Comparison of ENCODE assay signal across 21 cellular contexts in genomic region chr2:148702475-148702874, GRCh38. TPM values are rescaled to one million over a fixed set of nuclear protein-coding genes. Genes with fewer than 3 reads are reported as not detected.
DNase-seq lines count a peak whose midpoint lies in the region; ATAC-seq, FAIRE-seq and TF ChIP-seq lines count a peak whose summit lies in the region.
"Had no signal": no experiment of that assay in that cellular context is flagged by ENCODE, and none has a peak within 500 bp of the region (broad histone marks: within the 10 kb centered on the region; RNA-seq: fewer than 3 reads in every experiment).

No MANE protein-coding gene starts in this region.

- SMC1A ChIA-PET in GM12878 (lab: Charles Lee; ENCODE audit: uncharacterized antibody, unreplicated experiment), result interaction anchor here (0.9 to 1.7 kb wide), 3 partner anchors 11 to 484 kb away, joined by 3 to 7 read pairs (median 3); no protein-coding TSS in a partner anchor

- FAIRE-seq in GM12892 (lab: Jason Lieb, UNC) (peak; percentile 5), GM12878 (lab: Jason Lieb, UNC) (no peak)

- CTCF ChIA-PET in activated CD4-positive, alpha-beta memory T cell treated with anti-CD3 and anti-CD28 coated beads for 36 hours (lab: Charles Lee), result interaction anchor here (1.2 kb wide), 1 partner anchor 49 kb away, joined by 5 read pairs; no protein-coding TSS in a partner anchor
- CTCF ChIA-PET in activated CD4-positive, alpha-beta memory T cell treated with anti-CD3 and anti-CD28 coated beads, Interleukin-2, amount 10 ng/mL, durations not matched to agents 7 days and 5 days (lab: Charles Lee), result interaction anchor here (0.7 to 1.0 kb wide), 2 partner anchors 39 to 315 kb away, joined by 3 read pairs; no protein-coding TSS in a partner anchor
- CTCF ChIA-PET in GM12878 (lab: Yijun Ruan, JAX), result interaction anchor here (1.0 kb wide), 1 partner anchor 17 kb away, joined by 3 read pairs; no protein-coding TSS in a partner anchor
- CTCF ChIA-PET in RWPE1 (lab: Yijun Ruan, JAX), result no interaction called here

- H3K27me3 ChIP-seq in GM12878 (replicated peaks in 1 of 2; ENCODE audit: control insufficient read depth in 2 of 2, insufficient read depth in 2 of 2, low read length in 1 of 2), result no peaks in the 10 kb centered on the region
- no peaks in the 10 kb centered on the region for H3K27me3 ChIP-seq in endodermal cell (ENCODE audit: control insufficient read depth, insufficient read depth, low read length, poor library complexity, severe bottlenecking)
- H3K27me3 ChIP-seq: SJCRH30 had no signal

- peak overlapping the region; percentile 33 for H3K27ac Mint-ChIP-seq in activated CD4-positive, alpha-beta memory T cell treated with anti-CD3 and anti-CD28 coated beads for 36 hours
- no peak overlapping the region for H3K27ac Mint-ChIP-seq in activated CD4-positive, alpha-beta memory T cell treated with anti-CD3 and anti-CD28 coated beads, Interleukin-2, amount 10 ng/mL, durations not matched to agents 7 days and 5 days
- H3K27ac Mint-ChIP-seq in endodermal cell, result no peak overlapping the region

- WGBS in GM12878 (ENCODE audit: insufficient coverage, insufficient replicate concordance, low lambda C conversion rate, missing lambda C conversion rate), result 25% methylated on average over 1 of the region's 1 CpG
- WGBS in endodermal cell (ENCODE audit: insufficient coverage in 1 of 2, insufficient read length in 1 of 2), 2 experiments, result 94 to 100% methylated on average over 1 of the region's 1 CpG

- BruUV-seq in GM12878 (replicated peaks; lab: Mats Ljungman, UMichigan), result TSS peak; percentile 4

- intact Hi-C loops in activated CD4-positive, alpha-beta memory T cell treated with anti-CD3 and anti-CD28 coated beads for 36 hours (cut with micrococcal nuclease), result loop anchor here (2.0 kb wide), 1 partner anchor 24 kb away; no protein-coding TSS in a partner anchor
- intact Hi-C loops in GM12878 (cut with micrococcal nuclease; ENCODE audit: unreplicated experiment), result no loop called here

- no peak overlapping the region for H3K4me3 Mint-ChIP-seq in activated CD4-positive, alpha-beta memory T cell treated with anti-CD3 and anti-CD28 coated beads for 36 hours
- H3K4me3 Mint-ChIP-seq in activated CD4-positive, alpha-beta memory T cell treated with anti-CD3 and anti-CD28 coated beads, Interleukin-2, amount 10 ng/mL, durations not matched to agents 7 days and 5 days, result no peak overlapping the region
- no peak overlapping the region for H3K4me3 Mint-ChIP-seq in endodermal cell
- H3K4me3 Mint-ChIP-seq: CD4-positive, alpha-beta memory T cell had no signal

- no peak for TF ChIP-seq CTCF in GM12878 (IDR thresholded peaks at IDR 0.05 in 2 of 3, conservative IDR thresholded peaks at IDR 0.05 in 1 of 3; ENCODE audit: control insufficient read depth in 2 of 3, extremely low read depth in 1 of 3, insufficient read depth in 1 of 3, low read depth in 3 of 3, low read length in 3 of 3)
- no peak for TF ChIP-seq CTCF in RWPE1 (conservative IDR thresholded peaks at IDR 0.05; ENCODE audit: low read depth)
- no peak for TF ChIP-seq CTCF in endodermal cell (conservative IDR thresholded peaks at IDR 0.05)

- POLR2A ChIA-PET in activated CD4-positive, alpha-beta memory T cell treated with anti-CD3 and anti-CD28 coated beads for 36 hours (lab: Charles Lee), result interaction anchor here (1.0 kb wide), 1 partner anchor 59 kb away, joined by 4 read pairs; no protein-coding TSS in a partner anchor
- POLR2A ChIA-PET in activated CD4-positive, alpha-beta memory T cell treated with anti-CD3 and anti-CD28 coated beads, Interleukin-2, amount 10 ng/mL, durations not matched to agents 7 days and 5 days (lab: Charles Lee), result no interaction called here
- POLR2A ChIA-PET in GM12878 (lab: Charles Lee) (no interaction called here), RWPE1 (lab: Yijun Ruan, JAX; ENCODE audit: low non-redundant PET) (no interaction called here)

- no peak overlapping the region for H3K27ac ChIP-seq in GM12878 (ENCODE audit: control insufficient read depth, insufficient read depth)
- H3K27ac ChIP-seq in RWPE1, result no peak overlapping the region
- H3K27ac ChIP-seq in endodermal cell (ENCODE audit: low read depth, low read length), result no peak overlapping the region
- H3K27ac ChIP-seq: HL-60, KMS-11, PC-9, SJCRH30 had no signal

- no peaks in the 10 kb centered on the region for H4K20me1 ChIP-seq in GM12878 (ENCODE audit: control insufficient read depth, insufficient read depth)

- in situ Hi-C loops in GM12878 (cut with MboI), result no loop called here

- H3K9ac ChIP-seq in GM12878 (ENCODE audit: control insufficient read depth, insufficient read depth, low read length) (no peak overlapping the region), endodermal cell (ENCODE audit: extremely low read depth, low read length, poor library complexity, severe bottlenecking) (no peak overlapping the region)
- H3K9ac ChIP-seq: KMS-11 had no signal

- no peak for TF ChIP-seq RAD21 in GM12878 (IDR thresholded peaks at IDR 0.05; ENCODE audit: insufficient read depth, low read depth, low read length)

- no peaks in the 10 kb centered on the region for H3K27me3 Mint-ChIP-seq in activated CD4-positive, alpha-beta memory T cell treated with anti-CD3 and anti-CD28 coated beads for 36 hours
- no peaks in the 10 kb centered on the region for H3K27me3 Mint-ChIP-seq in activated CD4-positive, alpha-beta memory T cell treated with anti-CD3 and anti-CD28 coated beads, Interleukin-2, amount 10 ng/mL, durations not matched to agents 7 days and 5 days
- H3K27me3 Mint-ChIP-seq in endodermal cell (ENCODE audit: insufficient read depth), result no peaks in the 10 kb centered on the region
- H3K27me3 Mint-ChIP-seq: CD4-positive, alpha-beta memory T cell had no signal

- H3K79me2 ChIP-seq in GM12878 (ENCODE audit: control insufficient read depth, insufficient read depth, low read length), result no peaks in the 10 kb centered on the region; the same call in none of the 2 replicates

- H3K4me3 ChIP-seq in GM12878 (no peak overlapping the region), endodermal cell (ENCODE audit: low read length) (no peak overlapping the region)
- H3K4me3 ChIP-seq: PC-9, SJCRH30 had no signal

- H2AFZ ChIP-seq in GM12878 (ENCODE audit: control insufficient read depth, low read depth, low read length), result no peak overlapping the region
- H2AFZ ChIP-seq: PC-9 had no signal

- no peak overlapping the region for H3K4me2 ChIP-seq in GM12878 (ENCODE audit: control insufficient read depth, insufficient read depth)
- H3K4me2 ChIP-seq: KMS-11, PC-9 had no signal

- no peak; the same call in 2 of the 3 replicates for ATAC-seq in GM12878

- no peak for DNase-seq in activated CD4-positive, alpha-beta memory T cell treated with anti-CD3 and anti-CD28 coated beads for 36 hours
- no peak for DNase-seq in activated CD4-positive, alpha-beta memory T cell treated with anti-CD3 and anti-CD28 coated beads, Interleukin-2, amount 10 ng/mL, durations not matched to agents 7 days and 5 days
- DNase-seq in GM12892 (ENCODE audit: insufficient read length) (no peak), M059J (ENCODE audit: low read depth) (peak; percentile 6), GM12878 (ENCODE audit: low read depth, low spot score) (no peak), RWPE1 (ENCODE audit: low spot score) (no peak), DMS 273 treated with DMSO at 0.1 percent for 48 hours (lab: John Stamatoyannopoulos, UW) (no peak), endodermal cell (no peak)
- DNase-seq: CD4-positive, alpha-beta memory T cell; DMS53; EL; NCI-H1048; NCI-H1436; NCI-H1930; NCI-H226; NCI-H524; NCI-H82; PC-9; SJCRH30 had no signal

- H3K9me3 ChIP-seq in GM12878 (replicated peaks; ENCODE audit: control insufficient read depth, insufficient read depth, low read length) (peaks cover 8% of the 10 kb centered on the region), endodermal cell (ENCODE audit: control insufficient read depth, low read length) (peaks cover 54% of the 10 kb centered on the region)

- RAD21 ChIA-PET in GM12878 (lab: Charles Lee; ENCODE audit: unreplicated experiment), result no interaction called here

- peaks cover 40% of the 10 kb centered on the region for H3K9me3 Mint-ChIP-seq in activated CD4-positive, alpha-beta memory T cell treated with anti-CD3 and anti-CD28 coated beads for 36 hours
- peaks cover 45% of the 10 kb centered on the region for H3K9me3 Mint-ChIP-seq in activated CD4-positive, alpha-beta memory T cell treated with anti-CD3 and anti-CD28 coated beads, Interleukin-2, amount 10 ng/mL, durations not matched to agents 7 days and 5 days
- peaks cover 53% of the 10 kb centered on the region for H3K9me3 Mint-ChIP-seq in endodermal cell

- H3K36me3 ChIP-seq in GM12878 (ENCODE audit: control insufficient read depth in 2 of 2, insufficient read depth in 2 of 2, low read length in 1 of 2) (peaks cover 0 to 3% of the 10 kb centered on the region in 2 experiments; a peak in 3 of 4 replicates), endodermal cell (ENCODE audit: control insufficient read depth, insufficient read depth, low read length) (peaks cover 52% of the 10 kb centered on the region)

- peaks cover 63% of the 10 kb centered on the region for H3K36me3 Mint-ChIP-seq in activated CD4-positive, alpha-beta memory T cell treated with anti-CD3 and anti-CD28 coated beads for 36 hours
- peaks cover 69% of the 10 kb centered on the region for H3K36me3 Mint-ChIP-seq in activated CD4-positive, alpha-beta memory T cell treated with anti-CD3 and anti-CD28 coated beads, Interleukin-2, amount 10 ng/mL, durations not matched to agents 7 days and 5 days (ENCODE audit: low read depth)
- peaks cover 83% of the 10 kb centered on the region for H3K36me3 Mint-ChIP-seq in endodermal cell (ENCODE audit: low read depth)

- peaks cover 26% of the 10 kb centered on the region for H3K4me1 Mint-ChIP-seq in activated CD4-positive, alpha-beta memory T cell treated with anti-CD3 and anti-CD28 coated beads for 36 hours (ENCODE audit: low read depth)
- peaks cover 2% of the 10 kb centered on the region for H3K4me1 Mint-ChIP-seq in activated CD4-positive, alpha-beta memory T cell treated with anti-CD3 and anti-CD28 coated beads, Interleukin-2, amount 10 ng/mL, durations not matched to agents 7 days and 5 days
- no peaks in the 10 kb centered on the region for H3K4me1 Mint-ChIP-seq in endodermal cell

- TF ChIP-seq POLR2A in GM12892 (IDR thresholded peaks at IDR 0.05; ENCODE audit: low read depth, low read length) (no peak), GM12878 (IDR thresholded peaks at IDR 0.05; ENCODE audit: low read depth, low read length) (no peak)

- no peak for TF ChIP-seq EP300 in GM12878 (IDR thresholded peaks at IDR 0.05; ENCODE audit: borderline replicate concordance in 1 of 2, control insufficient read depth in 1 of 2, low read depth in 2 of 2, low read length in 2 of 2)

- H3K4me1 ChIP-seq in GM12878 (ENCODE audit: control insufficient read depth, insufficient read depth, low read length) (no peaks in the 10 kb centered on the region), endodermal cell (ENCODE audit: control insufficient read depth, insufficient read depth, low read length) (no peaks in the 10 kb centered on the region)
- H3K4me1 ChIP-seq: SJCRH30 had no signal

RNA-seq across cellular contexts. Expression of gene EPC2, which starts 57.9 kb away (rescaled TPM):
- total RNA-seq in activated CD4-positive, alpha-beta memory T cell treated with anti-CD3 and anti-CD28 coated beads for 36 hours, result 10 to 100 TPM; 16.7 to 16.9 TPM
- total RNA-seq in activated CD4-positive, alpha-beta memory T cell treated with anti-CD3 and anti-CD28 coated beads, Interleukin-2, amount 10 ng/mL, durations not matched to agents 7 days and 5 days, result 10 to 100 TPM; 26.5 to 28.0 TPM
- polyA plus RNA-seq in GM12892 (2012; ENCODE audit: missing spikeins), result 8.1 TPM
- 8.2 and 14.6 TPM in 2 replicates for total RNA-seq in M059J (2014; rRNA removed; shearing (Covaris generic))
- 65.4 and 68.5 TPM in 2 replicates for total RNA-seq in GM12878 (2013; cell fraction: nucleolus; rRNA removed)
- 14.4 and 14.6 TPM in 2 replicates for total RNA-seq in GM12878 (2014; rRNA removed)
- total RNA-seq in GM12878 (2014; rRNA removed; fragmentation: Illumina TruSeq; extraction: Trizol), result 16.5 and 16.7 TPM in 2 replicates
- 14.8 and 16.1 TPM in 2 replicates for total RNA-seq in GM12878 (2021)
- polyA plus RNA-seq in GM12878 (2011; ENCODE audit: low read depth), result 7.6 TPM
- 14.8 and 17.2 TPM in 2 replicates for polyA plus RNA-seq in GM12878 (2011; rRNA removed)
- 7.0 and 8.5 TPM in 2 replicates for polyA plus RNA-seq in GM12878 (2011; cell fraction: cytosol; rRNA removed)
- 11.1 and 12.5 TPM in 2 replicates for polyA plus RNA-seq in GM12878 (2011; cell fraction: nucleus; rRNA removed)
- 8.2 and 10.7 TPM in 2 replicates for polyA plus RNA-seq in GM12878 (2012)
- polyA plus RNA-seq in GM12878 (2014; fragmentation: Illumina TruSeq; extraction: Trizol), result 13.6 and 18.5 TPM in 2 replicates
- 1 to 10 TPM; 2.0 to 2.6 TPM for polyA plus RNA-seq in GM12878 (2014; fragmentation: Nextera tagmentation; extraction: Ambion mirVana)
- polyA plus RNA-seq in GM12878 (2014; rRNA removed), result 7.0 and 7.9 TPM in 2 replicates
- polyA plus RNA-seq in GM12878 (2016; fragmentation: Nextera tagmentation; extraction: Ambion mirVana), result 1 to 10 TPM; 3.0 to 3.5 TPM
- polyA minus RNA-seq in GM12878 (2011; rRNA and poly(A)+ RNA removed), result 21.8 and 35.7 TPM in 2 replicates
- 7.1 and 7.2 TPM in 2 replicates for polyA minus RNA-seq in GM12878 (2011; cell fraction: cytosol; rRNA and poly(A)+ RNA removed)
- polyA minus RNA-seq in GM12878 (2011; cell fraction: nucleus; rRNA and poly(A)+ RNA removed), result 23.3 and 46.1 TPM in 2 replicates
- 10 to 100 TPM; 23.0 to 32.0 TPM for total RNA-seq in endodermal cell
- 23.9 TPM for polyA plus RNA-seq in endodermal cell (2013, experiment 1 of 2)
- polyA plus RNA-seq in endodermal cell (2013, experiment 2 of 2), result 24.6 TPM
